In genomic region chr17:17824119-17824779, GRCh38 we compare ENCODE assay signal across 8 cellular contexts. TPM values are rescaled to one million over a fixed set of nuclear protein-coding genes. Genes with fewer than 3 reads are reported as not detected.
DNase-seq lines count a peak whose midpoint lies in the region; ATAC-seq and FAIRE-seq lines count a peak whose summit lies in the region.

No MANE protein-coding gene starts in this region.

- no peaks in the 10 kb centered on the region for H3K9me3 ChIP-seq in stomach smooth muscle (ENCODE audit: control insufficient read depth in 2 of 2, low read length in 2 of 2)

- H3K4me1 ChIP-seq in stomach smooth muscle (ENCODE audit: control insufficient read depth, insufficient read depth, low read length): peaks cover 72% of the 10 kb centered on the region

- H3K36me3 ChIP-seq in stomach smooth muscle (ENCODE audit: control insufficient read depth in 2 of 2, insufficient read depth in 2 of 2, low read length in 2 of 2): peaks cover under 1 to 6% of the 10 kb centered on the region in 2 donors

- no peaks in the 10 kb centered on the region for H3K9me3 Mint-ChIP-seq in activated naive CD8-positive, alpha-beta T cell treated with anti-CD3 and anti-CD28 coated beads for 36 hours
- no peaks in the 10 kb centered on the region for H3K9me3 Mint-ChIP-seq in immature natural killer cell

- H3K4me3 ChIP-seq in stomach smooth muscle (ENCODE audit: low read length in 2 of 2): peak overlapping the region; percentile 70 to 74

- H3K27ac Mint-ChIP-seq in activated naive CD8-positive, alpha-beta T cell treated with anti-CD3 and anti-CD28 coated beads for 36 hours: peak overlapping the region; percentile 93
- peak overlapping the region; percentile 84 to 92 (median 88) for H3K27ac Mint-ChIP-seq in immature natural killer cell

- no peak for FAIRE-seq in RCC 7860 (lab: Jason Lieb, UNC)

- H3K27me3 ChIP-seq in stomach smooth muscle (ENCODE audit: control insufficient read depth in 1 of 2, insufficient read depth in 2 of 2, low read length in 2 of 2): no peaks in the 10 kb centered on the region

- peak overlapping the region; percentile 86 for H3K27ac ChIP-seq in stomach smooth muscle (ENCODE audit: low read length)

- peak overlapping the region; percentile 72 for H3K4me3 Mint-ChIP-seq in activated naive CD8-positive, alpha-beta T cell treated with anti-CD3 and anti-CD28 coated beads for 36 hours
- peak overlapping the region; percentile 81 to 86 (median 83) for H3K4me3 Mint-ChIP-seq in immature natural killer cell

- ATAC-seq in HG03520 (IDR thresholded peaks at IDR 0.05; ENCODE audit: unreplicated experiment) (peak; percentile 10), GM19397 (IDR thresholded peaks at IDR 0.05; ENCODE audit: unreplicated experiment) (no peak)

- no peaks in the 10 kb centered on the region for H3K27me3 Mint-ChIP-seq in activated naive CD8-positive, alpha-beta T cell treated with anti-CD3 and anti-CD28 coated beads for 36 hours
- peaks cover 4 to 25% (median 16%) of the 10 kb centered on the region in 3 donors for H3K27me3 Mint-ChIP-seq in immature natural killer cell (ENCODE audit: low read depth in 3 of 3)

- H3K4me1 Mint-ChIP-seq in activated naive CD8-positive, alpha-beta T cell treated with anti-CD3 and anti-CD28 coated beads for 36 hours: peaks cover 82% of the 10 kb centered on the region
- peaks cover 52 to 55% of the 10 kb centered on the region in 2 donors for H3K4me1 Mint-ChIP-seq in immature natural killer cell

- DNase-seq in NCI-H2171 treated with DMSO at 0.1 percent for 48 hours (lab: John Stamatoyannopoulos, UW) (peak; percentile 51), NCI-H2171 (lab: John Stamatoyannopoulos, UW) (no peak), immature natural killer cell (no peak), RCC 7860 (ENCODE audit: low spot score) (no peak)
- DNase-seq in activated naive CD8-positive, alpha-beta T cell treated with anti-CD3 and anti-CD28 coated beads for 36 hours: peak; percentile 55

- H3K36me3 Mint-ChIP-seq in activated naive CD8-positive, alpha-beta T cell treated with anti-CD3 and anti-CD28 coated beads for 36 hours: peaks cover 44% of the 10 kb centered on the region
- no peaks in the 10 kb centered on the region for H3K36me3 Mint-ChIP-seq in immature natural killer cell

- peak overlapping the region; percentile 59 to 68 for H3K9ac ChIP-seq in stomach smooth muscle (ENCODE audit: low read length in 2 of 2)

RNA-seq across cellular contexts. Expression of gene SREBF1, which starts 12.5 kb away (rescaled TPM):
- total RNA-seq in activated naive CD8-positive, alpha-beta T cell treated with anti-CD3 and anti-CD28 coated beads for 36 hours: 100 to 1,000 TPM; 123 to 131 TPM
- polyA plus RNA-seq in immature natural killer cell: 10 to 100 TPM in 1 of 3 donors, 1 to 10 TPM in 2; 2.9 to 13.4 (median 4.4) TPM

Comparison
In these comparisons a context has a peak if more than half of its experiments do, and no peak if none do; other contexts are left out.
1. DNase-seq: peak in NCI-H2171 treated with DMSO at 0.1 percent for 48 hours (single experiment) and activated naive CD8-positive, alpha-beta T cell treated with anti-CD3 and anti-CD28 coated beads for 36 hours (single experiment); none in NCI-H2171 (single experiment), immature natural killer cell (0 of 3) and RCC 7860 (single experiment).